ENCODE assay signal across 3 cellular contexts in genomic region chr21:41906770-41907169, GRCh38.
"Had no signal": no experiment of that assay in that cellular context is flagged by ENCODE, and none has a peak within 500 bp of the region (broad histone marks: within the 10 kb centered on the region; RNA-seq: fewer than 3 reads in every experiment).

No MANE protein-coding gene starts in this region.

- H3K4me3 ChIP-seq: GM23338 had no signal

- H3K4me2 ChIP-seq: GM23338 had no signal

- H2AFZ ChIP-seq: GM23338 had no signal

- DNase-seq: H9, HCEC 1CT had no signal

- ATAC-seq: GM23338 had no signal
